In the genomic region with DNA sequence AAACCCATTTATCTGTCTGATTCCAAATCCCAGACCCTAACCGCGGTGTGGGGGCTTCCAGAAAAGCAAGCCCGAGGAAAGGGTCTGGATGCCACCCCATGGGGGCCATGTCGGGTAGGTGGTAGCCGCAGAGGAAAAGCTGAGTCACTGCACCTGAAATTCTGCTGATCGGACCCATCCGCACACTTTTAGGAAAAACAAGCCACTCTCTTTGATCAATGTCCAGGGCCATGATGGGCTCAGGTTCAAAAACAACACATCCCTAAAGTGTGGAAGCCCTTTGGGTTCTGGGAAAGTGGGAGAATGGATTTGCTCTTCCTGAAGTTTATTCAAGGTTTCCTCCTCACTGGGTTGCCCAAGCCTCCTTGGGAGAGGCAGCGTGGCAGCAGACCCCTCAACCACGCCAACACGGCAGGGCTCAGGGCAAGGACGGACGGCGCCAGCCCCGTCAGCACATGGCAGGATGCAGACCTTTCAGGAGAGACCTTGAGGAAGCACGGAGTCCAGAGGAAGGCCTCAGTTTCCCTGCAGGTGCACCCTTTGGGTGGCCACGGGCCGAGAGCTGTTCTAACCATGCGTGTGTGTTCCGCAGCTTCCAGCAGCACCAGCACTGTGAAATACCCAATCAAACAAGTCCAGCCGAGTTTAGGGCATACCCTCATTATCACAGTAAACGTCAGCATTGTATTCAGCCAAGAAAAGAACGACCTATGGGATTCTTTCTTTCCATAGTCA, we compare ENCODE assay signal across 2 cellular contexts.
TF ChIP-seq lines count a peak whose summit lies in the region.

No MANE protein-coding gene starts in this region.

TF ChIP-seq in A549, 52 proteins besides CTCF, POLR2A, EP300 and RAD21:
- TF ChIP-seq MYC (IDR thresholded peaks at IDR 0.05; ENCODE audit: borderline replicate concordance, low read length) (no peak), HOXB5 (CRISPR knock-in tag; IDR thresholded peaks at IDR 0.05) (no peak), ZNF302 (CRISPR knock-in tag; IDR thresholded peaks at IDR 0.05) (no peak), FOSL2 (IDR thresholded peaks at IDR 0.05) (no peak), FOSL2 (CRISPR knock-in tag; IDR thresholded peaks at IDR 0.05) (no peak)
- TF ChIP-seq, protein P1, sequence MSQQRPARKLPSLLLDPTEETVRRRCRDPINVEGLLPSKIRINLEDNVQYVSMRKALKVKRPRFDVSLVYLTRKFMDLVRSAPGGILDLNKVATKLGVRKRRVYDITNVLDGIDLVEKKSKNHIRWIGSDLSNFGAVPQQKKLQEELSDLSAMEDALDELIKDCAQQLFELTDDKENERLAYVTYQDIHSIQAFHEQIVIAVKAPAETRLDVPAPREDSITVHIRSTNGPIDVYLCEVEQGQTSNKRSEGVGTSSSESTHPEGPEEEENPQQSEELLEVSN (IDR thresholded peaks at IDR 0.05; ENCODE audit: borderline replicate concordance, low read depth), result no peak
- TF ChIP-seq, protein P2, sequence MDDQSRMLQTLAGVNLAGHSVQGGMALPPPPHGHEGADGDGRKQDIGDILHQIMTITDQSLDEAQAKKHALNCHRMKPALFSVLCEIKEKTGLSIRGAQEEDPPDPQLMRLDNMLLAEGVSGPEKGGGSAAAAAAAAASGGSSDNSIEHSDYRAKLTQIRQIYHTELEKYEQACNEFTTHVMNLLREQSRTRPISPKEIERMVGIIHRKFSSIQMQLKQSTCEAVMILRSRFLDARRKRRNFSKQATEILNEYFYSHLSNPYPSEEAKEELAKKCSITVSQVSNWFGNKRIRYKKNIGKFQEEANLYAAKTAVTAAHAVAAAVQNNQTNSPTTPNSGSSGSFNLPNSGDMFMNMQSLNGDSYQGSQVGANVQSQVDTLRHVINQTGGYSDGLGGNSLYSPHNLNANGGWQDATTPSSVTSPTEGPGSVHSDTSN (IDR thresholded peaks at IDR 0.05), result no peak
TF ChIP-seq in A549: peak in this region for 0.

TF ChIP-seq in GM23338, 12 proteins besides CTCF, POLR2A, EP300 and RAD21 (continued from another document):
- TF ChIP-seq EZH2 (IDR thresholded peaks at IDR 0.05; ENCODE audit: low read depth, unreplicated experiment) (no peak), ZNF114 (CRISPR knock-in tag; IDR thresholded peaks at IDR 0.05) (no peak), CREB1 (CRISPR knock-in tag; IDR thresholded peaks at IDR 0.05; ENCODE audit: low read depth) (no peak), EZH2phosphoT487 (IDR thresholded peaks at IDR 0.05; ENCODE audit: unreplicated experiment) (no peak), ZNF331 (CRISPR knock-in tag; IDR thresholded peaks at IDR 0.05; ENCODE audit: low read depth) (no peak), JUNB (IDR thresholded peaks at IDR 0.05; ENCODE audit: unreplicated experiment) (no peak), POLR2AphosphoS5 (IDR thresholded peaks at IDR 0.05; ENCODE audit: low read depth) (no peak), STAT1 (IDR thresholded peaks at IDR 0.05; ENCODE audit: unreplicated experiment) (no peak)
- TF ChIP-seq, protein P3, sequence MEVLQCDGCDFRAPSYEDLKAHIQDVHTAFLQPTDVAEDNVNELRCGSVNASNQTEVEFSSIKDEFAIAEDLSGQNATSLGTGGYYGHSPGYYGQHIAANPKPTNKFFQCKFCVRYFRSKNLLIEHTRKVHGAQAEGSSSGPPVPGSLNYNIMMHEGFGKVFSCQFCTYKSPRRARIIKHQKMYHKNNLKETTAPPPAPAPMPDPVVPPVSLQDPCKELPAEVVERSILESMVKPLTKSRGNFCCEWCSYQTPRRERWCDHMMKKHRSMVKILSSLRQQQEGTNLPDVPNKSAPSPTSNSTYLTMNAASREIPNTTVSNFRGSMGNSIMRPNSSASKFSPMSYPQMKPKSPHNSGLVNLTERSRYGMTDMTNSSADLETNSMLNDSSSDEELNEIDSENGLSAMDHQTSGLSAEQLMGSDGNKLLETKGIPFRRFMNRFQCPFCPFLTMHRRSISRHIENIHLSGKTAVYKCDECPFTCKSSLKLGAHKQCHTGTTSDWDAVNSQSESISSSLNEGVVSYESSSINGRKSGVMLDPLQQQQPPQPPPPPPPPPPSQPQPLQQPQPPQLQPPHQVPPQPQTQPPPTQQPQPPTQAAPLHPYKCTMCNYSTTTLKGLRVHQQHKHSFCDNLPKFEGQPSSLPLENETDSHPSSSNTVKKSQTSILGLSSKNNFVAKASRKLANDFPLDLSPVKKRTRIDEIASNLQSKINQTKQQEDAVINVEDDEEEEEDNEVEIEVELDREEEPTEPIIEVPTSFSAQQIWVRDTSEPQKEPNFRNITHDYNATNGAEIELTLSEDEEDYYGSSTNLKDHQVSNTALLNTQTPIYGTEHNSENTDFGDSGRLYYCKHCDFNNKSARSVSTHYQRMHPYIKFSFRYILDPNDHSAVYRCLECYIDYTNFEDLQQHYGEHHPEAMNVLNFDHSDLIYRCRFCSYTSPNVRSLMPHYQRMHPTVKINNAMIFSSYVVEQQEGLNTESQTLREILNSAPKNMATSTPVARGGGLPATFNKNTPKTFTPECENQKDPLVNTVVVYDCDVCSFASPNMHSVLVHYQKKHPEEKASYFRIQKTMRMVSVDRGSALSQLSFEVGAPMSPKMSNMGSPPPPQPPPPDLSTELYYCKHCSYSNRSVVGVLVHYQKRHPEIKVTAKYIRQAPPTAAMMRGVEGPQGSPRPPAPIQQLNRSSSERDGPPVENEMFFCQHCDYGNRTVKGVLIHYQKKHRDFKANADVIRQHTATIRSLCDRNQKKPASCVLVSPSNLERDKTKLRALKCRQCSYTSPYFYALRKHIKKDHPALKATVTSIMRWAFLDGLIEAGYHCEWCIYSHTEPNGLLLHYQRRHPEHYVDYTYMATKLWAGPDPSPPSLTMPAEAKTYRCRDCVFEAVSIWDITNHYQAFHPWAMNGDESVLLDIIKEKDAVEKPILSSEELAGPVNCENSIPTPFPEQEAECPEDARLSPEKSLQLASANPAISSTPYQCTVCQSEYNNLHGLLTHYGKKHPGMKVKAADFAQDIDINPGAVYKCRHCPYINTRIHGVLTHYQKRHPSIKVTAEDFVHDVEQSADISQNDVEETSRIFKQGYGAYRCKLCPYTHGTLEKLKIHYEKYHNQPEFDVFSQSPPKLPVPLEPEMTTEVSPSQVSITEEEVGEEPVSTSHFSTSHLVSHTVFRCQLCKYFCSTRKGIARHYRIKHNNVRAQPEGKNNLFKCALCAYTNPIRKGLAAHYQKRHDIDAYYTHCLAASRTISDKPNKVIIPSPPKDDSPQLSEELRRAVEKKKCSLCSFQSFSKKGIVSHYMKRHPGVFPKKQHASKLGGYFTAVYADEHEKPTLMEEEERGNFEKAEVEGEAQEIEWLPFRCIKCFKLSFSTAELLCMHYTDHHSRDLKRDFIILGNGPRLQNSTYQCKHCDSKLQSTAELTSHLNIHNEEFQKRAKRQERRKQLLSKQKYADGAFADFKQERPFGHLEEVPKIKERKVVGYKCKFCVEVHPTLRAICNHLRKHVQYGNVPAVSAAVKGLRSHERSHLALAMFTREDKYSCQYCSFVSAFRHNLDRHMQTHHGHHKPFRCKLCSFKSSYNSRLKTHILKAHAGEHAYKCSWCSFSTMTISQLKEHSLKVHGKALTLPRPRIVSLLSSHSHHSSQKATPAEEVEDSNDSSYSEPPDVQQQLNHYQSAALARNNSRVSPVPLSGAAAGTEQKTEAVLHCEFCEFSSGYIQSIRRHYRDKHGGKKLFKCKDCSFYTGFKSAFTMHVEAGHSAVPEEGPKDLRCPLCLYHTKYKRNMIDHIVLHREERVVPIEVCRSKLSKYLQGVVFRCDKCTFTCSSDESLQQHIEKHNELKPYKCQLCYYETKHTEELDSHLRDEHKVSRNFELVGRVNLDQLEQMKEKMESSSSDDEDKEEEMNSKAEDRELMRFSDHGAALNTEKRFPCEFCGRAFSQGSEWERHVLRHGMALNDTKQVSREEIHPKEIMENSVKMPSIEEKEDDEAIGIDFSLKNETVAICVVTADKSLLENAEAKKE (CRISPR knock-in tag; IDR thresholded peaks at IDR 0.05), result no peak
- TF ChIP-seq, protein P4, sequence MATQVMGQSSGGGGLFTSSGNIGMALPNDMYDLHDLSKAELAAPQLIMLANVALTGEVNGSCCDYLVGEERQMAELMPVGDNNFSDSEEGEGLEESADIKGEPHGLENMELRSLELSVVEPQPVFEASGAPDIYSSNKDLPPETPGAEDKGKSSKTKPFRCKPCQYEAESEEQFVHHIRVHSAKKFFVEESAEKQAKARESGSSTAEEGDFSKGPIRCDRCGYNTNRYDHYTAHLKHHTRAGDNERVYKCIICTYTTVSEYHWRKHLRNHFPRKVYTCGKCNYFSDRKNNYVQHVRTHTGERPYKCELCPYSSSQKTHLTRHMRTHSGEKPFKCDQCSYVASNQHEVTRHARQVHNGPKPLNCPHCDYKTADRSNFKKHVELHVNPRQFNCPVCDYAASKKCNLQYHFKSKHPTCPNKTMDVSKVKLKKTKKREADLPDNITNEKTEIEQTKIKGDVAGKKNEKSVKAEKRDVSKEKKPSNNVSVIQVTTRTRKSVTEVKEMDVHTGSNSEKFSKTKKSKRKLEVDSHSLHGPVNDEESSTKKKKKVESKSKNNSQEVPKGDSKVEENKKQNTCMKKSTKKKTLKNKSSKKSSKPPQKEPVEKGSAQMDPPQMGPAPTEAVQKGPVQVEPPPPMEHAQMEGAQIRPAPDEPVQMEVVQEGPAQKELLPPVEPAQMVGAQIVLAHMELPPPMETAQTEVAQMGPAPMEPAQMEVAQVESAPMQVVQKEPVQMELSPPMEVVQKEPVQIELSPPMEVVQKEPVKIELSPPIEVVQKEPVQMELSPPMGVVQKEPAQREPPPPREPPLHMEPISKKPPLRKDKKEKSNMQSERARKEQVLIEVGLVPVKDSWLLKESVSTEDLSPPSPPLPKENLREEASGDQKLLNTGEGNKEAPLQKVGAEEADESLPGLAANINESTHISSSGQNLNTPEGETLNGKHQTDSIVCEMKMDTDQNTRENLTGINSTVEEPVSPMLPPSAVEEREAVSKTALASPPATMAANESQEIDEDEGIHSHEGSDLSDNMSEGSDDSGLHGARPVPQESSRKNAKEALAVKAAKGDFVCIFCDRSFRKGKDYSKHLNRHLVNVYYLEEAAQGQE (IDR thresholded peaks at IDR 0.05; ENCODE audit: unreplicated experiment), result no peak
- TF ChIP-seq, protein P5, sequence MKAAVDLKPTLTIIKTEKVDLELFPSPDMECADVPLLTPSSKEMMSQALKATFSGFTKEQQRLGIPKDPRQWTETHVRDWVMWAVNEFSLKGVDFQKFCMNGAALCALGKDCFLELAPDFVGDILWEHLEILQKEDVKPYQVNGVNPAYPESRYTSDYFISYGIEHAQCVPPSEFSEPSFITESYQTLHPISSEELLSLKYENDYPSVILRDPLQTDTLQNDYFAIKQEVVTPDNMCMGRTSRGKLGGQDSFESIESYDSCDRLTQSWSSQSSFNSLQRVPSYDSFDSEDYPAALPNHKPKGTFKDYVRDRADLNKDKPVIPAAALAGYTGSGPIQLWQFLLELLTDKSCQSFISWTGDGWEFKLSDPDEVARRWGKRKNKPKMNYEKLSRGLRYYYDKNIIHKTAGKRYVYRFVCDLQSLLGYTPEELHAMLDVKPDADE (IDR thresholded peaks at IDR 0.05), result no peak
